In genomic region chr2:12717191-12717987, GRCh38 we compare ENCODE assay signal across 8 cellular contexts. TPM values are rescaled to one million over a fixed set of nuclear protein-coding genes. Genes with fewer than 3 reads are reported as not detected.
DNase-seq lines count a peak whose midpoint lies in the region; FAIRE-seq and TF ChIP-seq lines count a peak whose summit lies in the region.

No MANE protein-coding gene starts in this region.

- DNase-seq in GM12864 (ENCODE audit: low read depth), result no peak
- peak; percentile 42 for DNase-seq in HuH-7 (ENCODE audit: low spot score)
- peak; percentile 64 for DNase-seq in SHP77 treated with DMSO at 0.1 percent for 48 hours (lab: John Stamatoyannopoulos, UW)
- peak; percentile 74 for DNase-seq in activated naive CD4-positive, alpha-beta T cell treated with anti-CD3 and anti-CD28 coated beads, Interleukin-2, amount 10 ng/mL, durations not matched to agents 7 days and 5 days
- DNase-seq in germinal center (ENCODE audit: low spot score), result peak; percentile 62
- DNase-seq in osteocyte (ENCODE audit: extremely low spot score, unreplicated experiment), result peak; percentile 88
- DNase-seq in NCI-H446 treated with DMSO at 0.1 percent for 48 hours (lab: John Stamatoyannopoulos, UW), result no peak
- DNase-seq in H54 (ENCODE audit: insufficient read length, low spot score), result no peak

- peak overlapping the region; percentile 94 for H3K27ac Mint-ChIP-seq in activated naive CD4-positive, alpha-beta T cell treated with anti-CD3 and anti-CD28 coated beads, Interleukin-2, amount 10 ng/mL, durations not matched to agents 7 days and 5 days
- H3K27ac Mint-ChIP-seq in osteocyte (ENCODE audit: unreplicated experiment), result peak overlapping the region; percentile 97

- TF ChIP-seq CTCF in GM12864 (IDR thresholded peaks at IDR 0.05; ENCODE audit: low read depth, low read length, missing control alignments) (no peak), osteocyte (IDR thresholded peaks at IDR 0.05) (peak; percentile 75)

- peaks cover 47% of the 10 kb centered on the region for H3K4me1 Mint-ChIP-seq in activated naive CD4-positive, alpha-beta T cell treated with anti-CD3 and anti-CD28 coated beads, Interleukin-2, amount 10 ng/mL, durations not matched to agents 7 days and 5 days
- H3K4me1 Mint-ChIP-seq in osteocyte (ENCODE audit: unreplicated experiment), result peaks cover 44% of the 10 kb centered on the region

- H3K4me3 Mint-ChIP-seq in activated naive CD4-positive, alpha-beta T cell treated with anti-CD3 and anti-CD28 coated beads, Interleukin-2, amount 10 ng/mL, durations not matched to agents 7 days and 5 days, result peak overlapping the region; percentile 98
- H3K4me3 Mint-ChIP-seq in osteocyte (ENCODE audit: unreplicated experiment), result peak overlapping the region; percentile 99

- H3K27me3 Mint-ChIP-seq in activated naive CD4-positive, alpha-beta T cell treated with anti-CD3 and anti-CD28 coated beads, Interleukin-2, amount 10 ng/mL, durations not matched to agents 7 days and 5 days, result peaks cover 10% of the 10 kb centered on the region
- no peaks in the 10 kb centered on the region for H3K27me3 Mint-ChIP-seq in osteocyte (ENCODE audit: unreplicated experiment)

- no peak for TF ChIP-seq POLR2A in H54 (IDR thresholded peaks at IDR 0.05; ENCODE audit: low read depth, low read length)

- CTCF ChIA-PET in activated naive CD4-positive, alpha-beta T cell treated with anti-CD3 and anti-CD28 coated beads, Interleukin-2, amount 10 ng/mL, durations not matched to agents 7 days and 5 days (lab: Charles Lee), result interaction anchor here (0.6 to 4.4 kb wide), 25 partner anchors 9 to 888 kb away, joined by 3 to 33 read pairs (median 5); no protein-coding TSS in a partner anchor

- no peaks in the 10 kb centered on the region for H3K9me3 Mint-ChIP-seq in activated naive CD4-positive, alpha-beta T cell treated with anti-CD3 and anti-CD28 coated beads, Interleukin-2, amount 10 ng/mL, durations not matched to agents 7 days and 5 days
- no peaks in the 10 kb centered on the region for H3K9me3 Mint-ChIP-seq in osteocyte (ENCODE audit: unreplicated experiment)

- peaks cover 55% of the 10 kb centered on the region for H3K36me3 Mint-ChIP-seq in activated naive CD4-positive, alpha-beta T cell treated with anti-CD3 and anti-CD28 coated beads, Interleukin-2, amount 10 ng/mL, durations not matched to agents 7 days and 5 days
- H3K36me3 Mint-ChIP-seq in osteocyte (ENCODE audit: unreplicated experiment), result peaks cover 14% of the 10 kb centered on the region

- FAIRE-seq in H54 (lab: Jason Lieb, UNC), result no peak

- peak overlapping the region; percentile 59 for H3K4me3 ChIP-seq in GM12864 (ENCODE audit: low read depth, low read length)

RNA-seq across cellular contexts. Expression of gene TRIB2, which starts 0.7 kb away (rescaled TPM):
- 142 and 146 TPM in 2 replicates for total RNA-seq in osteocyte

Comparison
In these comparisons a context has a peak if more than half of its experiments do, and no peak if none do; other contexts are left out.
1. DNase-seq: peak in HuH-7 (single experiment), SHP77 treated with DMSO at 0.1 percent for 48 hours (single experiment), activated naive CD4-positive, alpha-beta T cell treated with anti-CD3 and anti-CD28 coated beads, Interleukin-2, amount 10 ng/mL, durations not matched to agents 7 days and 5 days (single experiment), germinal center (single experiment) and osteocyte (single experiment); none in GM12864 (single experiment), NCI-H446 treated with DMSO at 0.1 percent for 48 hours (single experiment) and H54 (single experiment).